ENCODE assay signal across 8 cellular contexts in genomic region chr4:165207016-165207430, GRCh38. TPM values are rescaled to one million over a fixed set of nuclear protein-coding genes. Genes with fewer than 3 reads are reported as not detected.
DNase-seq lines count a peak whose midpoint lies in the region; ATAC-seq lines count a peak whose summit lies in the region.

No MANE protein-coding gene starts in this region.

- H3K4me3 Mint-ChIP-seq in activated T-cell treated with anti-CD3 and anti-CD28 coated beads, Interleukin-2, amount 50 U/mL, for 4 hours: peak overlapping the region; percentile 93

- no peaks in the 10 kb centered on the region for H3K9me3 Mint-ChIP-seq in activated T-cell treated with anti-CD3 and anti-CD28 coated beads, Interleukin-2, amount 50 U/mL, for 4 hours

- peak; percentile 15 for ATAC-seq in GM21423 (IDR thresholded peaks at IDR 0.05; ENCODE audit: unreplicated experiment)
- ATAC-seq in HG03571 (IDR thresholded peaks at IDR 0.05; ENCODE audit: unreplicated experiment): peak; percentile 24
- peak; percentile 14 to 20 for ATAC-seq in activated T-cell treated with anti-CD3 and anti-CD28 coated beads, Interleukin-2, amount 50 U/mL, for 4 hours

- H3K27me3 Mint-ChIP-seq in activated T-cell treated with anti-CD3 and anti-CD28 coated beads, Interleukin-2, amount 50 U/mL, for 4 hours (ENCODE audit: low read depth): no peaks in the 10 kb centered on the region

- H3K4me1 Mint-ChIP-seq in activated T-cell treated with anti-CD3 and anti-CD28 coated beads, Interleukin-2, amount 50 U/mL, for 4 hours (ENCODE audit: low read depth): peaks cover 64% of the 10 kb centered on the region

- H3K36me3 Mint-ChIP-seq in activated T-cell treated with anti-CD3 and anti-CD28 coated beads, Interleukin-2, amount 50 U/mL, for 4 hours (ENCODE audit: insufficient read depth): no peaks in the 10 kb centered on the region

- DNase-seq in DMS53 (lab: John Stamatoyannopoulos, UW): peak; percentile 62
- DNase-seq in DMS53 treated with DMSO at 0.1 percent for 48 hours (lab: John Stamatoyannopoulos, UW; ENCODE audit: unreplicated experiment): no peak
- DNase-seq in activated T-cell treated with anti-CD3 and anti-CD28 coated beads, Interleukin-2, amount 50 U/mL, for 4 hours: no peak
- peak; percentile 45 for DNase-seq in glomerular visceral epithelial cell (ENCODE audit: extremely low spot score)
- peak; percentile 68 for DNase-seq in pons (ENCODE audit: low spot score)
- no peak for DNase-seq in activated effector memory CD4-positive, alpha-beta T cell treated with anti-CD3 and anti-CD28 coated beads, Interleukin-2, amount 50 U/mL, for 16 hours

RNA-seq across cellular contexts. Expression of gene KLHL2, which starts 0.3 kb away (rescaled TPM):
- 10 to 100 TPM; 13.8 to 19.3 (median 16.7) TPM for total RNA-seq in activated T-cell treated with anti-CD3 and anti-CD28 coated beads, Interleukin-2, amount 50 U/mL, for 4 hours

Comparison
In these comparisons a context has a peak if more than half of its experiments do, and no peak if none do; other contexts are left out.
1. DNase-seq: peak in DMS53 (single experiment), glomerular visceral epithelial cell (single experiment) and pons (single experiment); none in DMS53 treated with DMSO at 0.1 percent for 48 hours (single experiment), activated T-cell treated with anti-CD3 and anti-CD28 coated beads, Interleukin-2, amount 50 U/mL, for 4 hours (single experiment) and activated effector memory CD4-positive, alpha-beta T cell treated with anti-CD3 and anti-CD28 coated beads, Interleukin-2, amount 50 U/mL, for 16 hours (single experiment).
2. Peak in every context shown above with its lines, with median percentiles within 50 percentile points of each other: ATAC-seq.